26 cellular contexts compared by ENCODE assay signal in genomic region chr14:51703787-51704186, GRCh38.
"Had no signal": no experiment of that assay in that cellular context is flagged by ENCODE, and none has a peak within 500 bp of the region (broad histone marks: within the 10 kb centered on the region; RNA-seq: fewer than 3 reads in every experiment).

No MANE protein-coding gene starts in this region.

- H3K4me3 Mint-ChIP-seq: activated CD4-positive, alpha-beta memory T cell treated with anti-CD3 and anti-CD28 coated beads, Interleukin-2, amount 10 ng/mL, durations not matched to agents 7 days and 5 days; activated CD4-positive, alpha-beta T cell treated with anti-CD3 and anti-CD28 coated beads, Interleukin-2, amount 10 ng/mL, durations not matched to agents 7 days and 5 days; activated naive CD4-positive, alpha-beta T cell treated with anti-CD3 and anti-CD28 coated beads, Interleukin-2, amount 10 ng/mL, durations not matched to agents 7 days and 5 days; activated naive CD8-positive, alpha-beta T cell treated with anti-CD3 and anti-CD28 coated beads, Interleukin-2, amount 10 ng/mL, durations not matched to agents 7 days and 5 days; activated T-cell treated with anti-CD3 and anti-CD28 coated beads, Interleukin-2, amount 50 U/mL, for 24 hours; central memory CD8-positive, alpha-beta T cell; dendritic cell treated with granulocyte-macrophage colony-stimulating factor and Interleukin-4, amounts not matched to agents 40 ng/mL and 50 ng/mL, for 4 days; endodermal cell; memory B cell; naive thymus-derived CD4-positive, alpha-beta T cell; stimulated activated naive B cell treated with anti-CD40 and anti-IgM and Interleukin-4, amounts not matched to agents 10 μg/mL and 1 μg/mL and 100 μg/mL, for 72 hours had no signal

- H3K36me3 Mint-ChIP-seq: activated naive CD4-positive, alpha-beta T cell treated with anti-CD3 and anti-CD28 coated beads, Interleukin-2, amount 10 ng/mL, durations not matched to agents 7 days and 5 days; activated naive CD8-positive, alpha-beta T cell treated with anti-CD3 and anti-CD28 coated beads, Interleukin-2, amount 10 ng/mL, durations not matched to agents 7 days and 5 days; memory B cell; naive thymus-derived CD4-positive, alpha-beta T cell; stimulated activated naive B cell treated with anti-CD40 and anti-IgM and Interleukin-4, amounts not matched to agents 10 μg/mL and 1 μg/mL and 100 μg/mL, for 72 hours had no signal

- H3K9me3 Mint-ChIP-seq: activated CD4-positive, alpha-beta memory T cell treated with anti-CD3 and anti-CD28 coated beads, Interleukin-2, amount 10 ng/mL, durations not matched to agents 7 days and 5 days; activated CD4-positive, alpha-beta T cell treated with anti-CD3 and anti-CD28 coated beads, Interleukin-2, amount 10 ng/mL, durations not matched to agents 7 days and 5 days; activated naive CD4-positive, alpha-beta T cell treated with anti-CD3 and anti-CD28 coated beads, Interleukin-2, amount 10 ng/mL, durations not matched to agents 7 days and 5 days; activated naive CD8-positive, alpha-beta T cell treated with anti-CD3 and anti-CD28 coated beads, Interleukin-2, amount 10 ng/mL, durations not matched to agents 7 days and 5 days; activated T-cell treated with anti-CD3 and anti-CD28 coated beads, Interleukin-2, amount 50 U/mL, for 24 hours; central memory CD8-positive, alpha-beta T cell; dendritic cell treated with granulocyte-macrophage colony-stimulating factor and Interleukin-4, amounts not matched to agents 40 ng/mL and 50 ng/mL, for 4 days; endodermal cell; memory B cell; naive thymus-derived CD4-positive, alpha-beta T cell; stimulated activated naive B cell treated with anti-CD40 and anti-IgM and Interleukin-4, amounts not matched to agents 10 μg/mL and 1 μg/mL and 100 μg/mL, for 72 hours had no signal

- H3K27me3 Mint-ChIP-seq: activated CD4-positive, alpha-beta memory T cell treated with anti-CD3 and anti-CD28 coated beads, Interleukin-2, amount 10 ng/mL, durations not matched to agents 7 days and 5 days; activated CD4-positive, alpha-beta T cell treated with anti-CD3 and anti-CD28 coated beads, Interleukin-2, amount 10 ng/mL, durations not matched to agents 7 days and 5 days; activated naive CD4-positive, alpha-beta T cell treated with anti-CD3 and anti-CD28 coated beads, Interleukin-2, amount 10 ng/mL, durations not matched to agents 7 days and 5 days; activated naive CD8-positive, alpha-beta T cell treated with anti-CD3 and anti-CD28 coated beads, Interleukin-2, amount 10 ng/mL, durations not matched to agents 7 days and 5 days; activated T-cell treated with anti-CD3 and anti-CD28 coated beads, Interleukin-2, amount 50 U/mL, for 24 hours; dendritic cell treated with granulocyte-macrophage colony-stimulating factor and Interleukin-4, amounts not matched to agents 40 ng/mL and 50 ng/mL, for 4 days; stimulated activated naive B cell treated with anti-CD40 and anti-IgM and Interleukin-4, amounts not matched to agents 10 μg/mL and 1 μg/mL and 100 μg/mL, for 72 hours had no signal

- H3K27ac Mint-ChIP-seq: activated CD4-positive, alpha-beta memory T cell treated with anti-CD3 and anti-CD28 coated beads, Interleukin-2, amount 10 ng/mL, durations not matched to agents 7 days and 5 days; activated CD4-positive, alpha-beta T cell treated with anti-CD3 and anti-CD28 coated beads, Interleukin-2, amount 10 ng/mL, durations not matched to agents 7 days and 5 days; activated naive CD4-positive, alpha-beta T cell treated with anti-CD3 and anti-CD28 coated beads, Interleukin-2, amount 10 ng/mL, durations not matched to agents 7 days and 5 days; activated naive CD8-positive, alpha-beta T cell treated with anti-CD3 and anti-CD28 coated beads, Interleukin-2, amount 10 ng/mL, durations not matched to agents 7 days and 5 days; activated T-cell treated with anti-CD3 and anti-CD28 coated beads, Interleukin-2, amount 50 U/mL, for 24 hours; dendritic cell treated with granulocyte-macrophage colony-stimulating factor and Interleukin-4, amounts not matched to agents 40 ng/mL and 50 ng/mL, for 4 days; endodermal cell; memory B cell; naive thymus-derived CD4-positive, alpha-beta T cell; stimulated activated naive B cell treated with anti-CD40 and anti-IgM and Interleukin-4, amounts not matched to agents 10 μg/mL and 1 μg/mL and 100 μg/mL, for 72 hours had no signal

- DNase-seq: activated CD4-positive, alpha-beta memory T cell treated with anti-CD3 and anti-CD28 coated beads, Interleukin-2, amount 10 ng/mL, durations not matched to agents 7 days and 5 days; activated CD4-positive, alpha-beta T cell treated with anti-CD3 and anti-CD28 coated beads, Interleukin-2, amount 10 ng/mL, durations not matched to agents 7 days and 5 days; activated CD4-positive, CD25-positive, alpha-beta regulatory T cell treated with anti-CD3 and anti-CD28 coated beads, Interleukin-2, amount 50 U/mL, for 72 hours; activated CD8-positive, alpha-beta memory T cell treated with anti-CD3 and anti-CD28 coated beads, Interleukin-2, amount 50 U/mL, for 48 hours; activated gamma-delta T cell; activated naive CD4-positive, alpha-beta T cell treated with anti-CD3 and anti-CD28 coated beads, Interleukin-2, amount 10 ng/mL, durations not matched to agents 7 days and 5 days; activated naive CD8-positive, alpha-beta T cell treated with anti-CD3 and anti-CD28 coated beads, Interleukin-2, amount 10 ng/mL, durations not matched to agents 7 days and 5 days; activated T-cell treated with anti-CD3 and anti-CD28 coated beads, Interleukin-2, amount 50 U/mL, for 24 hours; endodermal cell; foreskin keratinocyte; heart left ventricle; hypothalamus; midbrain; naive thymus-derived CD4-positive, alpha-beta T cell; pancreas; psoas muscle; stimulated activated CD4-positive, alpha-beta T cell treated with anti-CD3 and anti-CD28 coated beads, Interleukin-15, amount 100 ng/mL, for 24 hours; stimulated activated CD4-positive, alpha-beta T cell treated with anti-CD3 and anti-CD28 coated beads, Interleukin-2, amount 100 ng/mL, for 24 hours; stimulated activated naive B cell treated with anti-CD40 and anti-IgM and Interleukin-4, amounts not matched to agents 10 μg/mL and 1 μg/mL and 100 μg/mL, for 72 hours; stomach; tibial artery had no signal

- FAIRE-seq: bronchial epithelial cell, pancreas had no signal

- H3K27ac ChIP-seq: esophagus muscularis mucosa, foreskin keratinocyte, heart left ventricle, pancreas, psoas muscle, stomach, tibial artery had no signal

- H3K4me1 Mint-ChIP-seq: activated CD4-positive, alpha-beta memory T cell treated with anti-CD3 and anti-CD28 coated beads, Interleukin-2, amount 10 ng/mL, durations not matched to agents 7 days and 5 days; activated CD4-positive, alpha-beta T cell treated with anti-CD3 and anti-CD28 coated beads, Interleukin-2, amount 10 ng/mL, durations not matched to agents 7 days and 5 days; activated naive CD4-positive, alpha-beta T cell treated with anti-CD3 and anti-CD28 coated beads, Interleukin-2, amount 10 ng/mL, durations not matched to agents 7 days and 5 days; activated naive CD8-positive, alpha-beta T cell treated with anti-CD3 and anti-CD28 coated beads, Interleukin-2, amount 10 ng/mL, durations not matched to agents 7 days and 5 days; central memory CD8-positive, alpha-beta T cell; memory B cell; naive thymus-derived CD4-positive, alpha-beta T cell; stimulated activated naive B cell treated with anti-CD40 and anti-IgM and Interleukin-4, amounts not matched to agents 10 μg/mL and 1 μg/mL and 100 μg/mL, for 72 hours had no signal

- H3K4me3 ChIP-seq: esophagus muscularis mucosa, heart left ventricle, pancreas, psoas muscle, stomach, tibial artery had no signal

- H3K27me3 ChIP-seq: esophagus muscularis mucosa, foreskin keratinocyte, heart left ventricle, pancreas, stomach, tibial artery had no signal

- H3K9me3 ChIP-seq: esophagus muscularis mucosa, heart left ventricle, pancreas, psoas muscle, stomach, tibial artery had no signal

- H3K4me1 ChIP-seq: esophagus muscularis mucosa, foreskin keratinocyte, pancreas, psoas muscle, stomach had no signal
